In genomic region chr16:65634291-65634690, GRCh38 we compare ENCODE assay signal across 24 cellular contexts.
DNase-seq lines count a peak whose midpoint lies in the region; ATAC-seq and TF ChIP-seq lines count a peak whose summit lies in the region.
"Had no signal": no experiment of that assay in that cellular context is flagged by ENCODE, and none has a peak within 500 bp of the region (broad histone marks: within the 10 kb centered on the region; RNA-seq: fewer than 3 reads in every experiment).

No MANE protein-coding gene starts in this region.

- intact Hi-C loops in CD4-positive, alpha-beta memory T cell (cut with micrococcal nuclease) = no loop called here

- no peaks in the 10 kb centered on the region for H3K36me3 ChIP-seq in BE2C
- H3K36me3 ChIP-seq in CD4-positive, alpha-beta memory T cell (ENCODE audit: insufficient read depth, low read length) = no peaks in the 10 kb centered on the region
- H3K36me3 ChIP-seq: ascending aorta, BLaER1, right atrium auricular region, upper lobe of left lung had no signal

- ATAC-seq in GM18502 (IDR thresholded peaks at IDR 0.05; ENCODE audit: poor library complexity, unreplicated experiment) (no peak), left lobe of liver (no peak)
- ATAC-seq: HCT116, T-cell had no signal

- no peaks in the 10 kb centered on the region; the same call in none of the 2 replicates for H3K9me3 ChIP-seq in BE2C
- H3K9me3 ChIP-seq in CD4-positive, alpha-beta memory T cell (ENCODE audit: control insufficient read depth in 1 of 2, low read length in 2 of 2) = no peaks in the 10 kb centered on the region
- H3K9me3 ChIP-seq: ascending aorta, BLaER1, right atrium auricular region, upper lobe of left lung had no signal

- CTCF ChIA-PET in activated naive CD4-positive, alpha-beta T cell treated with anti-CD3 and anti-CD28 coated beads, Interleukin-2, amount 10 ng/mL, durations not matched to agents 7 days and 5 days (lab: Charles Lee) = no interaction called here
- CTCF ChIA-PET in CD4-positive, alpha-beta memory T cell (lab: Charles Lee; ENCODE audit: partially characterized antibody) = no interaction called here

- 0 out of 2 replicates have a peak, but pooled peaks have one; percentile 10 for TF ChIP-seq CTCF in BE2C (IDR thresholded peaks at IDR 0.05; ENCODE audit: low read depth, low read length)

- no peak for DNase-seq in BE2C
- DNase-seq in GM03348 (ENCODE audit: low spot score) = peak; percentile 16
- peak; percentile 37 for DNase-seq in amniotic epithelial cell (ENCODE audit: low read depth)
- peak; percentile 25 for DNase-seq in iPS-NIHi7 (ENCODE audit: extremely low spot score)
- DNase-seq in activated naive CD4-positive, alpha-beta T cell treated with anti-CD3 and anti-CD28 coated beads, Interleukin-2, amount 10 ng/mL, durations not matched to agents 7 days and 5 days = no peak
- DNase-seq in left lobe of liver (ENCODE audit: low spot score) = no peak
- no peak for DNase-seq in CD4-positive, alpha-beta memory T cell
- DNase-seq: activated T-cell treated with anti-CD3 and anti-CD28 coated beads, Interleukin-2, amount 50 U/mL, for 48 hours; kidney glomerular epithelial cell; MM.1S; NCI-H1694 treated with DMSO at 0.1 percent for 48 hours; NCI-H2227 treated with DMSO at 0.1 percent for 48 hours; NCI-H748 treated with DMSO at 0.1 percent for 48 hours; nucleus accumbens; Right ventricle myocardium superior; stimulated activated CD4-positive, alpha-beta T cell treated with anti-CD3 and anti-CD28 coated beads, Interleukin-15, amount 100 ng/mL, for 24 hours; T-cell; upper lobe of left lung had no signal

- no peaks in the 10 kb centered on the region for H3K27me3 ChIP-seq in BE2C
- no peaks in the 10 kb centered on the region for H3K27me3 ChIP-seq in CD4-positive, alpha-beta memory T cell (ENCODE audit: insufficient read depth, low read length)
- H3K27me3 ChIP-seq: ascending aorta, BLaER1, right atrium auricular region, upper lobe of left lung had no signal

- POLR2A ChIA-PET in CD4-positive, alpha-beta memory T cell (lab: Charles Lee; ENCODE audit: partially characterized antibody) = no interaction called here

- H3K9me3 Mint-ChIP-seq in activated naive CD4-positive, alpha-beta T cell treated with anti-CD3 and anti-CD28 coated beads, Interleukin-2, amount 10 ng/mL, durations not matched to agents 7 days and 5 days = peaks cover 2% of the 10 kb centered on the region
- H3K9me3 Mint-ChIP-seq in CD4-positive, alpha-beta memory T cell = peaks cover 0 to 5% (median 3%) of the 10 kb centered on the region in 8 donors
- H3K9me3 Mint-ChIP-seq: activated naive CD4-positive, alpha-beta T cell treated with anti-CD3 and anti-CD28 coated beads, Interleukin-2, amount 50 U/mL, for 24 hours had no signal

- no peak overlapping the region for H3K4me3 ChIP-seq in BE2C (ENCODE audit: low read depth, low read length)
- no peak overlapping the region for H3K4me3 ChIP-seq in CD4-positive, alpha-beta memory T cell (ENCODE audit: low read length in 2 of 2)
- H3K4me3 ChIP-seq: ascending aorta, BLaER1, right atrium auricular region, upper lobe of left lung had no signal

- H3K27me3 Mint-ChIP-seq in activated naive CD4-positive, alpha-beta T cell treated with anti-CD3 and anti-CD28 coated beads, Interleukin-2, amount 10 ng/mL, durations not matched to agents 7 days and 5 days = no peaks in the 10 kb centered on the region
- H3K27me3 Mint-ChIP-seq in CD4-positive, alpha-beta memory T cell = no peaks in the 10 kb centered on the region

- no peaks in the 10 kb centered on the region for H3K4me1 ChIP-seq in BE2C
- no peaks in the 10 kb centered on the region for H3K4me1 ChIP-seq in CD4-positive, alpha-beta memory T cell (ENCODE audit: insufficient read depth, low read length)
- H3K4me1 ChIP-seq: ascending aorta, BLaER1, right atrium auricular region, upper lobe of left lung had no signal

- no peaks in the 10 kb centered on the region for H3K4me1 Mint-ChIP-seq in activated naive CD4-positive, alpha-beta T cell treated with anti-CD3 and anti-CD28 coated beads, Interleukin-2, amount 10 ng/mL, durations not matched to agents 7 days and 5 days
- H3K4me1 Mint-ChIP-seq in CD4-positive, alpha-beta memory T cell = no peaks in the 10 kb centered on the region
- H3K4me1 Mint-ChIP-seq: activated naive CD4-positive, alpha-beta T cell treated with anti-CD3 and anti-CD28 coated beads, Interleukin-2, amount 50 U/mL, for 24 hours; T-cell had no signal

- H3K27ac ChIP-seq in CD4-positive, alpha-beta memory T cell (ENCODE audit: low read depth, low read length) = no peak overlapping the region
- H3K27ac ChIP-seq: ascending aorta, BLaER1, right atrium auricular region, upper lobe of left lung had no signal

- H3K27ac Mint-ChIP-seq in activated naive CD4-positive, alpha-beta T cell treated with anti-CD3 and anti-CD28 coated beads, Interleukin-2, amount 10 ng/mL, durations not matched to agents 7 days and 5 days = no peak overlapping the region
- H3K27ac Mint-ChIP-seq in CD4-positive, alpha-beta memory T cell = no peak overlapping the region
- H3K27ac Mint-ChIP-seq: activated naive CD4-positive, alpha-beta T cell treated with anti-CD3 and anti-CD28 coated beads, Interleukin-2, amount 50 U/mL, for 24 hours; T-cell had no signal

- no peak overlapping the region for H3K4me3 Mint-ChIP-seq in activated naive CD4-positive, alpha-beta T cell treated with anti-CD3 and anti-CD28 coated beads, Interleukin-2, amount 10 ng/mL, durations not matched to agents 7 days and 5 days
- no peak overlapping the region for H3K4me3 Mint-ChIP-seq in CD4-positive, alpha-beta memory T cell
- H3K4me3 Mint-ChIP-seq: activated naive CD4-positive, alpha-beta T cell treated with anti-CD3 and anti-CD28 coated beads, Interleukin-2, amount 50 U/mL, for 24 hours; T-cell had no signal

- H3K36me3 Mint-ChIP-seq in activated naive CD4-positive, alpha-beta T cell treated with anti-CD3 and anti-CD28 coated beads, Interleukin-2, amount 10 ng/mL, durations not matched to agents 7 days and 5 days = no peaks in the 10 kb centered on the region
- H3K36me3 Mint-ChIP-seq in CD4-positive, alpha-beta memory T cell = no peaks in the 10 kb centered on the region
- H3K36me3 Mint-ChIP-seq: activated naive CD4-positive, alpha-beta T cell treated with anti-CD3 and anti-CD28 coated beads, Interleukin-2, amount 50 U/mL, for 24 hours; T-cell had no signal

Comparison
In these comparisons a context has a peak if more than half of its experiments do, and no peak if none do; other contexts are left out.
1. DNase-seq: peak in GM03348 (single experiment), amniotic epithelial cell (single experiment) and iPS-NIHi7 (single experiment); none in BE2C (single experiment), activated naive CD4-positive, alpha-beta T cell treated with anti-CD3 and anti-CD28 coated beads, Interleukin-2, amount 10 ng/mL, durations not matched to agents 7 days and 5 days (single experiment), left lobe of liver (single experiment) and CD4-positive, alpha-beta memory T cell (0 of 5).